In genomic region chr4:80202190-80202711, GRCh38 we compare ENCODE assay signal across 1 cellular context.
A peak's percentile ranks its signal among the peaks of the same experiment; 100 is the strongest.
TF ChIP-seq lines count a peak whose summit lies in the region.

No MANE protein-coding gene starts in this region.

TF ChIP-seq in HEK293, 187 proteins besides CTCF, POLR2A, EP300 and RAD21 (continued from another document):
- TF ChIP-seq PRDM2 (tag by site-specific recombination; IDR thresholded peaks at IDR 0.05; ENCODE audit: borderline replicate concordance) (no peak), GLIS2 (tag by site-specific recombination; IDR thresholded peaks at IDR 0.05) (peak; percentile 43), PRDM1 (tag by site-specific recombination; IDR thresholded peaks at IDR 0.05) (no peak), AEBP2 (tag by site-specific recombination; IDR thresholded peaks at IDR 0.05; ENCODE audit: borderline replicate concordance) (no peak), ZNF558 (tag by site-specific recombination; IDR thresholded peaks at IDR 0.05) (no peak), ZBTB26 (tag by site-specific recombination; optimal IDR thresholded peaks at IDR 0.05) (peak; percentile 28), ZFP37 (tag by site-specific recombination; IDR thresholded peaks at IDR 0.05) (no peak), ZNF394 (tag by site-specific recombination; IDR thresholded peaks at IDR 0.05; ENCODE audit: borderline replicate concordance) (peak; percentile 28; the same call in 1 of the 2 replicates), KLF8 (tag by site-specific recombination; IDR thresholded peaks at IDR 0.05) (peak; percentile 18; the same call in 1 of the 2 replicates), OSR2 (tag by site-specific recombination; IDR thresholded peaks at IDR 0.05) (peak; percentile 68), KLF1 (tag by site-specific recombination; IDR thresholded peaks at IDR 0.05) (0 out of 2 replicates have a peak, but pooled peaks have one; percentile 15), ZNF341 (tag by site-specific recombination; IDR thresholded peaks at IDR 0.05; ENCODE audit: low read depth) (0 out of 2 replicates have a peak, but pooled peaks have one; percentile 15), ZNF48 (tag by site-specific recombination; IDR thresholded peaks at IDR 0.05) (no peak), ZNF560 (tag by site-specific recombination; IDR thresholded peaks at IDR 0.05; ENCODE audit: borderline replicate concordance) (0 out of 2 replicates have a peak, but pooled peaks have one; percentile 45), IKZF3 (tag by site-specific recombination; IDR thresholded peaks at IDR 0.05) (peak; percentile 49), ZBTB6 (tag by site-specific recombination; IDR thresholded peaks at IDR 0.05) (no peak), ZNF488 (tag by site-specific recombination; IDR thresholded peaks at IDR 0.05) (no peak), ZBTB20 (tag by site-specific recombination; IDR thresholded peaks at IDR 0.05) (0 out of 2 replicates have a peak, but pooled peaks have one; percentile 4), ZNF140 (tag by site-specific recombination; IDR thresholded peaks at IDR 0.05) (no peak), ZBTB8A (tag by site-specific recombination; IDR thresholded peaks at IDR 0.05) (0 out of 2 replicates have a peak, but pooled peaks have one; percentile 23), WT1 (tag by site-specific recombination; IDR thresholded peaks at IDR 0.05) (no peak)
